Comparison of ENCODE assay signal across 25 cellular contexts in genomic region chr13:71144883-71145282, GRCh38.
"Had no signal": no experiment of that assay in that cellular context is flagged by ENCODE, and none has a peak within 500 bp of the region (broad histone marks: within the 10 kb centered on the region; RNA-seq: fewer than 3 reads in every experiment).

No MANE protein-coding gene starts in this region.

- H3K4me3 ChIP-seq: neural progenitor cell, ovary, psoas muscle, right lobe of liver, sigmoid colon, stomach, thoracic aorta, thyroid gland, tibial nerve, upper lobe of left lung, vagina had no signal

- H3K27ac ChIP-seq: neural progenitor cell, ovary, parathyroid adenoma, psoas muscle, right lobe of liver, sigmoid colon, stomach, thoracic aorta, thyroid gland, tibial nerve, upper lobe of left lung, vagina had no signal

- H3K4me2 ChIP-seq: neural progenitor cell had no signal

- H3K27me3 ChIP-seq: neural progenitor cell, ovary, right lobe of liver, sigmoid colon, stomach, thyroid gland, tibial nerve, upper lobe of left lung, vagina had no signal

- ATAC-seq: psoas muscle; right cardiac atrium; right lobe of liver; stimulated activated effector memory CD8-positive, alpha-beta T cell treated with anti-CD3 and anti-CD28 coated beads, Interleukin-12 subunit alpha, Interleukin-12 subunit beta, amount 100 ng/mL, for 72 hours; stimulated activated naive B cell treated with anti-CD40 and anti-IgM and Interleukin-4, amounts not matched to agents 10 μg/mL and 1 μg/mL and 100 μg/mL, for 72 hours had no signal

- H3K9me3 ChIP-seq: ovary, psoas muscle, right lobe of liver, sigmoid colon, stomach, thoracic aorta, thyroid gland, tibial nerve, upper lobe of left lung, vagina had no signal

- H2AFZ ChIP-seq: neural progenitor cell, parathyroid adenoma had no signal

- H3K4me1 ChIP-seq: parathyroid adenoma, psoas muscle, right lobe of liver, sigmoid colon, thyroid gland, tibial nerve, upper lobe of left lung, vagina had no signal

- H3K36me3 ChIP-seq: neural progenitor cell, ovary, right lobe of liver, sigmoid colon, stomach, thoracic aorta, thyroid gland, tibial nerve, upper lobe of left lung, vagina had no signal

- DNase-seq: occipital lobe; ovary; posterior cingulate gyrus; psoas muscle; right cardiac atrium; right lobe of liver; sigmoid colon; small intestine; stimulated activated CD4-positive, alpha-beta T cell treated with anti-CD3 and anti-CD28 coated beads, Interleukin-15, amount 100 ng/mL, for 24 hours; stimulated activated CD4-positive, alpha-beta T cell treated with anti-CD3 and anti-CD28 coated beads, Interleukin-2, amount 100 ng/mL, for 24 hours; stimulated activated CD4-positive, alpha-beta T cell treated with anti-CD3 and anti-CD28 coated beads, Interleukin-2, amount 100 ng/mL, for 48 hours; stimulated activated CD4-positive, alpha-beta T cell treated with anti-CD3 and anti-CD28 coated beads, Interleukin-4, amount 100 ng/mL, for 24 hours; stimulated activated naive B cell treated with anti-CD40 and anti-IgM and Interleukin-4, amounts not matched to agents 10 μg/mL and 1 μg/mL and 100 μg/mL, for 72 hours; stimulated activated naive CD4-positive, alpha-beta T cell treated with Interleukin-2 at 50 U/mL for 16 hours; stomach; thyroid gland; trophoblast cell; upper lobe of left lung had no signal

- H3K9ac ChIP-seq: neural progenitor cell, parathyroid adenoma had no signal

- H3K79me2 ChIP-seq: parathyroid adenoma had no signal

- FAIRE-seq: urothelium cell line had no signal
